In the genomic region with DNA sequence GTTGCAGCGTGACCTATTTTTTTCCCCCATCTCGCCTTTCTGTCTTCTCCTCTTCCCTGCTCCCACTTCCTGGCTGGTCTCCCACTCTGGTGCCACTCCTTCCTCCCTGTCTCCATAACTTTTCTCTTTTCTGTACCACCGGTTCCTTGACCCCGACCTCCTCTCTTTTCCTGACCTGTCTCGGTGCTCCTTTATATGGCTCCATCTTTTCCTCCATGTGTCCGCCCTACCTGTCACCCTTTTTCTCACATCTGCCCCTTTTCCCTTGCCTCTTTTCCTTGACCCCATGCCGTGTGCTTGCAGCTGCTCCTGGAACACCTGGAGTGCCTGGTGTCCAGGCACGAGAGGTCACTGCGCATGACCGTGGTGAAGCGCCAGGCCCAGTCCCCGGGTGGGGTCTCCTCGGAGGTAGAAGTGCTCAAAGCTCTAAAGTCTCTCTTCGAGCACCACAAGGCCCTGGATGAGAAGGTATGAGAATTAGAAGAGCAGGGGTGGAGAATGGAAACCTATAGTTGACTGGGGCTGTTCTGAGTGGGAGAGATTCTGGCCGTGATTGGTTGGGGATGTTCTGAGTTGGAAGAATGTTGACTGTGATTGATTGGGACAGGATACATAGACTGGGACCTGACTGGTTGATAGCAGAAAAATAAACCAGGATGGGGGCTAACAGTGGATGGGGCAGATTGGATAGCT, we compare ENCODE assay signal across 8 cellular contexts. TPM values are rescaled to one million over a fixed set of nuclear protein-coding genes. Genes with fewer than 3 reads are reported as not detected.
A peak's percentile ranks its signal among the peaks of the same experiment; 100 is the strongest.
DNase-seq lines count a peak whose midpoint lies in the region; ATAC-seq and TF ChIP-seq lines count a peak whose summit lies in the region.

No MANE protein-coding gene starts in this region.

- peaks cover 6% of the 10 kb centered on the region for H3K27me3 Mint-ChIP-seq in activated naive CD8-positive, alpha-beta T cell treated with anti-CD3 and anti-CD28 coated beads for 36 hours

- no peak overlapping the region for H3K27ac Mint-ChIP-seq in activated naive CD8-positive, alpha-beta T cell treated with anti-CD3 and anti-CD28 coated beads for 36 hours

- H3K4ac ChIP-seq in mesendoderm (ENCODE audit: low read depth, low read length), result no peak overlapping the region

- H3K4me3 ChIP-seq in HL-60 (replicated peaks; ENCODE audit: insufficient read depth, low read length), result peak overlapping the region; percentile 38
- no peak overlapping the region for H3K4me3 ChIP-seq in mesendoderm (ENCODE audit: low read length)

- H2BK5ac ChIP-seq in mesendoderm (ENCODE audit: low read length), result no peak overlapping the region

- peak overlapping the region; percentile 62 for H3K56ac ChIP-seq in mesendoderm (ENCODE audit: low read length)

- H3K9ac ChIP-seq in mesendoderm (ENCODE audit: low read length), result peak overlapping the region; percentile 3

- peaks cover 1% of the 10 kb centered on the region for H3K36me3 Mint-ChIP-seq in activated naive CD8-positive, alpha-beta T cell treated with anti-CD3 and anti-CD28 coated beads for 36 hours

- H2BK120ac ChIP-seq in mesendoderm (ENCODE audit: low read depth, low read length), result no peak overlapping the region

- no peaks in the 10 kb centered on the region for H3K4me1 ChIP-seq in mesendoderm (ENCODE audit: control insufficient read depth, low read depth, low read length)

- H3K27me3 ChIP-seq in HL-60 (ENCODE audit: insufficient read depth, poor library complexity, severe bottlenecking) (no peaks in the 10 kb centered on the region), mesendoderm (ENCODE audit: insufficient read depth, low read length, poor library complexity) (no peaks in the 10 kb centered on the region)

- H3K4me1 Mint-ChIP-seq in activated naive CD8-positive, alpha-beta T cell treated with anti-CD3 and anti-CD28 coated beads for 36 hours, result peaks cover 6% of the 10 kb centered on the region

- peak overlapping the region; percentile 23 for H3K4me2 ChIP-seq in mesendoderm (ENCODE audit: low read length)

- no peak for ATAC-seq in GM19351 (IDR thresholded peaks at IDR 0.05; ENCODE audit: unreplicated experiment)

- no peak overlapping the region for H4K8ac ChIP-seq in mesendoderm (ENCODE audit: low read depth, low read length)

- no peak overlapping the region for H4K5ac ChIP-seq in mesendoderm (ENCODE audit: low read length)

- no peak overlapping the region for H3K23ac ChIP-seq in mesendoderm (ENCODE audit: low read length)

- H3K36me3 ChIP-seq in mesendoderm (ENCODE audit: control insufficient read depth, insufficient read depth, low read length), result no peaks in the 10 kb centered on the region

- H3K9me3 Mint-ChIP-seq in activated naive CD8-positive, alpha-beta T cell treated with anti-CD3 and anti-CD28 coated beads for 36 hours, result no peaks in the 10 kb centered on the region

- no peaks in the 10 kb centered on the region for H3K79me2 ChIP-seq in mesendoderm (ENCODE audit: control insufficient read depth, insufficient read depth, low read length)

- DNase-seq in HL-60 (ENCODE audit: low read depth in 1 of 2, low spot score in 1 of 2) (no peak), mesendoderm (no peak), COLO668 (lab: John Stamatoyannopoulos, UW; ENCODE audit: unreplicated experiment) (no peak), NOMO-1 treated with dmso at 0.1 percent for 144 hours (lab: John Stamatoyannopoulos, UW; ENCODE audit: unreplicated experiment) (no peak), NCI-H446 treated with DMSO at 0.1 percent for 48 hours (lab: John Stamatoyannopoulos, UW) (no peak)
- DNase-seq in activated naive CD8-positive, alpha-beta T cell treated with anti-CD3 and anti-CD28 coated beads for 36 hours, result no peak

- WGBS in mesendoderm (ENCODE audit: extremely low coverage, insufficient coverage, low lambda C conversion rate), result no CpG with 5 or more reads among the region's 15 CpGs

- H3K79me1 ChIP-seq in mesendoderm (ENCODE audit: low read length), result no peaks in the 10 kb centered on the region

- no peak overlapping the region for H3K18ac ChIP-seq in mesendoderm (ENCODE audit: low read length)

- H3K27ac ChIP-seq in 22Rv1 (peak overlapping the region; percentile 99), HL-60 (replicated peaks) (no peak overlapping the region), mesendoderm (ENCODE audit: low read depth, low read length) (no peak overlapping the region)

- H2BK15ac ChIP-seq in mesendoderm (replicated peaks; ENCODE audit: low read depth), result no peak overlapping the region

- no peak overlapping the region for H2AK5ac ChIP-seq in mesendoderm (ENCODE audit: low read length)

- peak overlapping the region; percentile 85 for H3K4me3 Mint-ChIP-seq in activated naive CD8-positive, alpha-beta T cell treated with anti-CD3 and anti-CD28 coated beads for 36 hours

- TF ChIP-seq CTCF in 22Rv1 (IDR thresholded peaks at IDR 0.05) (no peak), HL-60 (IDR thresholded peaks at IDR 0.05; ENCODE audit: insufficient read depth, low read length) (no peak)

RNA-seq across cellular contexts. Expression of gene PPFIA3, which starts 9.3 kb away (rescaled TPM):
- 1 to 10 TPM; 3.2 to 4.3 TPM for total RNA-seq in activated naive CD8-positive, alpha-beta T cell treated with anti-CD3 and anti-CD28 coated beads for 36 hours
- 7.1 TPM for polyA plus RNA-seq in mesendoderm (2013, experiment 1 of 2)
- polyA plus RNA-seq in mesendoderm (2013, experiment 2 of 2), result 6.1 TPM

RNA-seq across cellular contexts. Expression of gene C19orf73, which starts 9.7 kb away (rescaled TPM):
- total RNA-seq in activated naive CD8-positive, alpha-beta T cell treated with anti-CD3 and anti-CD28 coated beads for 36 hours, result 1 to 10 TPM; 1.0 to 1.3 TPM
- 1.5 TPM for polyA plus RNA-seq in mesendoderm (2013, experiment 1 of 2)
- 1.4 TPM for polyA plus RNA-seq in mesendoderm (2013, experiment 2 of 2)

RNA-seq across cellular contexts. Expression of gene LIN7B, which starts 14.5 kb away (rescaled TPM):
- total RNA-seq in activated naive CD8-positive, alpha-beta T cell treated with anti-CD3 and anti-CD28 coated beads for 36 hours, result 1 to 10 TPM; 2.2 to 2.5 TPM
- polyA plus RNA-seq in mesendoderm (2013, experiment 1 of 2), result 1.2 TPM
- polyA plus RNA-seq in mesendoderm (2013, experiment 2 of 2), result 1.3 TPM

RNA-seq across cellular contexts. Expression of gene HRC, which starts 26.5 kb away (rescaled TPM):
- total RNA-seq in activated naive CD8-positive, alpha-beta T cell treated with anti-CD3 and anti-CD28 coated beads for 36 hours, result not detected
- polyA plus RNA-seq in mesendoderm (2013, experiment 1 of 2), result 0.88 TPM
- polyA plus RNA-seq in mesendoderm (2013, experiment 2 of 2), result 0.74 TPM

RNA-seq across cellular contexts. Expression of gene TRPM4, which starts 28.9 kb away (rescaled TPM):
- not detected for total RNA-seq in activated naive CD8-positive, alpha-beta T cell treated with anti-CD3 and anti-CD28 coated beads for 36 hours
- polyA plus RNA-seq in mesendoderm (2013, experiment 1 of 2), result 3.4 TPM
- polyA plus RNA-seq in mesendoderm (2013, experiment 2 of 2), result 2.9 TPM
